ENCODE assay signal across 18 cellular contexts in genomic region chr4:179027569-179027968, GRCh38.
"Had no signal": no experiment of that assay in that cellular context is flagged by ENCODE, and none has a peak within 500 bp of the region (broad histone marks: within the 10 kb centered on the region; RNA-seq: fewer than 3 reads in every experiment).

No MANE protein-coding gene starts in this region.

- H3K27ac ChIP-seq: PC-9, Peyer's patch, SJCRH30 had no signal

- H3K4me1 ChIP-seq: Peyer's patch, SJCRH30 had no signal

- H2AFZ ChIP-seq: PC-9 had no signal

- H3K4me2 ChIP-seq: PC-9 had no signal

- ATAC-seq: Right ventricle myocardium inferior, SK-N-SH treated with all-trans-retinoic acid at 6 μM for 48 hours had no signal

- H3K9me3 ChIP-seq: MG63, Peyer's patch, SJCRH30 had no signal

- H3K36me3 ChIP-seq: MG63, Peyer's patch, SJCRH30 had no signal

- H3K4me3 ChIP-seq: MG63, PC-9, Peyer's patch, SJCRH30 had no signal

- H3K27me3 ChIP-seq: MG63, Peyer's patch, SJCRH30 had no signal

- DNase-seq: KBM-7, MG63, NCI-H1092 treated with DMSO at 0.1 percent for 48 hours, NCI-H1436, NCI-H187 treated with DMSO at 0.1 percent for 48 hours, NCI-H2029 treated with DMSO at 0.1 percent for 48 hours, NCI-H2171 treated with DMSO at 0.1 percent for 48 hours, NCI-H345, NCI-H446 treated with DMSO at 0.1 percent for 48 hours, NCI-H510A treated with DMSO at 0.1 percent for 48 hours, NCI-H526, PC-9, Peyer's patch, SHP77 treated with DMSO at 0.1 percent for 48 hours, SJCRH30, T-helper 1 cell had no signal
